Comparison of ENCODE assay signal across 2 cellular contexts in the genomic region with DNA sequence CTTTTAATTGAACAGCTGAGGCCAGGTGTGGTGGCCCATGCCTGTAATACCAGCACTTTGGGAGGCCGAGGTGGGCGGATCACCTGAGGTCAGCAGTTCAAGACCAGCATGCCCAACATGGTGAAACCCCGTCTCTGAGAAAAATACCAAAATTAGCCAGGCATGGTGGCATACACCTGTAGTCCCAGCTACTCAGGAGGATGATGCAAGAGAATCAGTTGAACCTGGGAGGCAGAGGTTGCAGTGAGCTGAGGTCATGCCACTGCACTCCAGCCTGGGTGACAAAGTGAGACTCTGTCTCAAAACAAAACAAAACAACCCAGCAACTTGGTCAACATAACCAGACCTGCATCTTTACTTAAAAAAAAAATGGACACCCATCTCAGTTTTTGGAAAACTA. TPM values are rescaled to one million over a fixed set of nuclear protein-coding genes. Genes with fewer than 3 reads are reported as not detected.
"Had no signal": no experiment of that assay in that cellular context is flagged by ENCODE, and none has a peak within 500 bp of the region (broad histone marks: within the 10 kb centered on the region; RNA-seq: fewer than 3 reads in every experiment).

No MANE protein-coding gene starts in this region.

RNA-seq across cellular contexts. Expression of gene PINLYP, which starts 11.4 kb away (rescaled TPM):
- total RNA-seq: MCF 10A, NCI-H460 had no signal
